In the genomic region with DNA sequence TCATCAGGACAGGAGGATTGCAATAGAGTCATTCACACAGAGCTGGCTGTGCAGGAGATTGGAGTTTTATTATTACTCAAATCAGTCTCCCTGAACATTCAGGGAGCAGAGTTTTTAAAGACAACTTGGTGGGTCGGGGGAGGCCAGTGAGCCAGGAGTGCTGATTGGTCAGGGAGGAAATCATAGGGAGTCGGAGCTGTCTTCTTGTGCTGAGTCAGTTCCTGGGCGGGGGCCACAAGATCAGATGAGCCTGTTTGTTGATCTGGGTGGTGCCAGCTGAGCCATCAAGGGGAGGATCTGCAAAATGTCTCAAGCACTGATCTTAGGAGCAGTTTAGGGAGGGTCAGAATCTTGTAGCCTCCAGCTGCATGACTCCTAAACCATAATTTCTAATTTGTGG, we compare ENCODE assay signal across 8 cellular contexts. TPM values are rescaled to one million over a fixed set of nuclear protein-coding genes. Genes with fewer than 3 reads are reported as not detected.
DNase-seq lines count a peak whose midpoint lies in the region; ATAC-seq and TF ChIP-seq lines count a peak whose summit lies in the region.
"Not testable (repeated sequence)": the region's sequence is repeated elsewhere in the genome, so short reads cannot be mapped to it uniquely, and the experiment has no call there.

No MANE protein-coding gene starts in this region.

- peaks cover 53% of the 10 kb centered on the region for H3K4me1 Mint-ChIP-seq in activated naive CD4-positive, alpha-beta T cell treated with anti-CD3 and anti-CD28 coated beads, Interleukin-2, amount 10 ng/mL, durations not matched to agents 7 days and 5 days

- H3K4me3 ChIP-seq in left lung, upper lobe of left lung: not testable (repeated sequence)

- intact Hi-C loops in left lung (cut with DNase I): not testable (repeated sequence)

- H3K27ac ChIP-seq in left lung (peak overlapping the region; percentile 13 to 99), upper lobe of left lung (peak overlapping the region; percentile 71 to 99 (median 97))

- not testable (repeated sequence) for ATAC-seq in left lung; upper lobe of left lung (ENCODE audit: low FRiP score in 2 of 2)

- H3K27me3 ChIP-seq in left lung, upper lobe of left lung: not testable (repeated sequence)

- TF ChIP-seq CTCF in left lung (IDR thresholded peaks at IDR 0.05); upper lobe of left lung (IDR thresholded peaks at IDR 0.05): not testable (repeated sequence)

- peak overlapping the region; percentile 19 for H3K4me3 Mint-ChIP-seq in activated naive CD4-positive, alpha-beta T cell treated with anti-CD3 and anti-CD28 coated beads, Interleukin-2, amount 10 ng/mL, durations not matched to agents 7 days and 5 days

- peaks cover 39% of the 10 kb centered on the region for H3K36me3 Mint-ChIP-seq in activated naive CD4-positive, alpha-beta T cell treated with anti-CD3 and anti-CD28 coated beads, Interleukin-2, amount 10 ng/mL, durations not matched to agents 7 days and 5 days

- not testable (repeated sequence) for TF ChIP-seq POLR2A in erythroblast (IDR thresholded peaks at IDR 0.05; ENCODE audit: low read length); upper lobe of left lung (IDR thresholded peaks at IDR 0.05)

- peak; percentile 80 for DNase-seq in HCEC 1CT
- DNase-seq in RPMI7951 (ENCODE audit: low read depth): peak; percentile 92
- DNase-seq in activated CD4-positive, alpha-beta T cell treated with anti-CD3 and anti-CD28 coated beads, Interleukin-2, amount 50 U/mL, for 4 hours: peak; percentile 29 to 34
- peak; percentile 71 for DNase-seq in activated naive CD4-positive, alpha-beta T cell treated with anti-CD3 and anti-CD28 coated beads, Interleukin-2, amount 10 ng/mL, durations not matched to agents 7 days and 5 days
- peak; percentile 76 to 85 for DNase-seq in erythroblast (lab: John Stamatoyannopoulos, UW)
- DNase-seq in left lung: peak; percentile 64 to 85
- DNase-seq in stimulated activated CD4-positive, alpha-beta T cell treated with anti-CD3 and anti-CD28 coated beads, Interleukin-12 subunit alpha, Interleukin-12 subunit beta, amount 100 ng/mL, for 48 hours (ENCODE audit: low read depth in 2 of 3, low spot score in 1 of 3): peak; percentile 26 to 57 (median 50)
- DNase-seq in upper lobe of left lung: peak in 1 of 2 donors; percentile 67

- 43 to 75% methylated on average over 3 of the region's 3 CpGs for WGBS in upper lobe of left lung, 2 donors

- peaks cover 25% of the 10 kb centered on the region for H3K9me3 Mint-ChIP-seq in activated naive CD4-positive, alpha-beta T cell treated with anti-CD3 and anti-CD28 coated beads, Interleukin-2, amount 10 ng/mL, durations not matched to agents 7 days and 5 days

- not testable (repeated sequence) for H3K27me3 Mint-ChIP-seq in activated naive CD4-positive, alpha-beta T cell treated with anti-CD3 and anti-CD28 coated beads, Interleukin-2, amount 10 ng/mL, durations not matched to agents 7 days and 5 days

- not testable (repeated sequence) for H3K36me3 ChIP-seq in left lung, upper lobe of left lung

- not testable (repeated sequence) for TF ChIP-seq EP300 in upper lobe of left lung (IDR thresholded peaks at IDR 0.05)

- CTCF ChIA-PET in activated naive CD4-positive, alpha-beta T cell treated with anti-CD3 and anti-CD28 coated beads, Interleukin-2, amount 10 ng/mL, durations not matched to agents 7 days and 5 days (lab: Charles Lee): interaction anchor here (1.1 to 1.9 kb wide), 2 partner anchors 9 to 49 kb away, joined by 4 to 5 read pairs; no protein-coding TSS in a partner anchor

- H3K9me3 ChIP-seq in left lung: peaks cover 0 to 18% of the 10 kb centered on the region in 2 donors
- not testable (repeated sequence) for H3K9me3 ChIP-seq in upper lobe of left lung

- peak overlapping the region; percentile 95 for H3K27ac Mint-ChIP-seq in activated naive CD4-positive, alpha-beta T cell treated with anti-CD3 and anti-CD28 coated beads, Interleukin-2, amount 10 ng/mL, durations not matched to agents 7 days and 5 days

- H3K4me1 ChIP-seq in left lung (peaks cover 0 to 49% of the 10 kb centered on the region in 2 donors), upper lobe of left lung (peaks cover 14 to 30% (median 29%) of the 10 kb centered on the region in 4 donors)

RNA-seq across cellular contexts. Expression of a gene that starts 2.9 kb away (rescaled TPM):
- 13.5 and 24.9 TPM in 2 replicates for total RNA-seq in RPMI7951 (2014; rRNA removed; shearing (Covaris generic))
- total RNA-seq in left lung: 100 to 1,000 TPM in 1 of 2 donors, 10 to 100 TPM in 1; 84.7 to 151 TPM
- total RNA-seq in upper lobe of left lung: 100 to 1,000 TPM; 100 to 291 (median 145) TPM
